ENCODE assay signal across 1 cellular context in the genomic region with DNA sequence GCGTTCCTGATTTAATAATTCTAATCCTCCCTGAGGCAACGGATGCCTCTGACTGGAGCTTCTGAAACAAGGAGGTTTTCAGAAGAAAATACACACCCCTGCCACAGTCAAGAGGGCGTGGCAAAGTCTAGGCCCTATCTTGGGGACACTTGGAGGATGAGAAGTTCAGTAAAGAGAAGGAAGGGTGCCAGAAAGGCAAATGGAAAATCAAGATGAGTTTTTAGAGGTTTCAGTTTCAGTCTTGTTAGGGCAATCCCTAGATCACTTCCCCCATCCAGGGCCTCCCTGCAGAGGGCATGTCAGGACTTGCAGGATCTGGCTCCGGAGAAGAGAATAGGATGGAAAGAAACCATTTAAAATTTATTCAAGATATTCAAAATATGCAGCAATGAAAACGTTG.
TF ChIP-seq lines count a peak whose summit lies in the region.

No MANE protein-coding gene starts in this region.

TF ChIP-seq in HEK293, 187 proteins besides CTCF, POLR2A, EP300 and RAD21 (continued from another document):
- TF ChIP-seq, protein P1, sequence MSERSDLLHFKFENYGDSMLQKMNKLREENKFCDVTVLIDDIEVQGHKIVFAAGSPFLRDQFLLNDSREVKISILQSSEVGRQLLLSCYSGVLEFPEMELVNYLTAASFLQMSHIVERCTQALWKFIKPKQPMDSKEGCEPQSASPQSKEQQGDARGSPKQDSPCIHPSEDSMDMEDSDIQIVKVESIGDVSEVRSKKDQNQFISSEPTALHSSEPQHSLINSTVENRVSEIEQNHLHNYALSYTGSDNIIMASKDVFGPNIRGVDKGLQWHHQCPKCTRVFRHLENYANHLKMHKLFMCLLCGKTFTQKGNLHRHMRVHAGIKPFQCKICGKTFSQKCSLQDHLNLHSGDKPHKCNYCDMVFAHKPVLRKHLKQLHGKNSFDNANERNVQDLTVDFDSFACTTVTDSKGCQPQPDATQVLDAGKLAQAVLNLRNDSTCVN (tag by site-specific recombination; optimal IDR thresholded peaks at IDR 0.05), result no peak
- peak; percentile 29; the same call in 1 of the 2 replicates for TF ChIP-seq KLF9 (tag by site-specific recombination; IDR thresholded peaks at IDR 0.05; ENCODE audit: low read depth)
- TF ChIP-seq ZNF530 (tag by site-specific recombination; IDR thresholded peaks at IDR 0.05; ENCODE audit: low read depth), result no peak
- TF ChIP-seq ZNF610 (tag by site-specific recombination; IDR thresholded peaks at IDR 0.05; ENCODE audit: borderline replicate concordance), result no peak
- 0 out of 2 replicates have a peak, but pooled peaks have one; percentile 12 for TF ChIP-seq KLF10 (tag by site-specific recombination; IDR thresholded peaks at IDR 0.05)
- TF ChIP-seq GLIS1 (tag by site-specific recombination; IDR thresholded peaks at IDR 0.05), result no peak
- 0 out of 2 replicates have a peak, but pooled peaks have one; percentile 20 for TF ChIP-seq PRDM10 (tag by site-specific recombination; IDR thresholded peaks at IDR 0.05)
- TF ChIP-seq ZNF16 (tag by site-specific recombination; IDR thresholded peaks at IDR 0.05; ENCODE audit: low read depth), result no peak
- no peak for TF ChIP-seq ZNF146 (tag by site-specific recombination; IDR thresholded peaks at IDR 0.05)
- TF ChIP-seq, protein P2, sequence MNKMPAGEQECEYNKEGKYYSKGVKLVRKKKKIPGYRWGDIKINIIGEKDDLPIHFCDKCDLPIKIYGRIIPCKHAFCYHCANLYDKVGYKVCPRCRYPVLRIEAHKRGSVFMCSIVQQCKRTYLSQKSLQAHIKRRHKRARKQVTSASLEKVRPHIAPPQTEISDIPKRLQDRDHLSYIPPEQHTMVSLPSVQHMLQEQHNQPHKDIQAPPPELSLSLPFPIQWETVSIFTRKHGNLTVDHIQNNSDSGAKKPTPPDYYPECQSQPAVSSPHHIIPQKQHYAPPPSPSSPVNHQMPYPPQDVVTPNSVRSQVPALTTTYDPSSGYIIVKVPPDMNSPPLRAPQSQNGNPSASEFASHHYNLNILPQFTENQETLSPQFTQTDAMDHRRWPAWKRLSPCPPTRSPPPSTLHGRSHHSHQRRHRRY (tag by site-specific recombination; IDR thresholded peaks at IDR 0.05), result no peak
- TF ChIP-seq, protein P3, sequence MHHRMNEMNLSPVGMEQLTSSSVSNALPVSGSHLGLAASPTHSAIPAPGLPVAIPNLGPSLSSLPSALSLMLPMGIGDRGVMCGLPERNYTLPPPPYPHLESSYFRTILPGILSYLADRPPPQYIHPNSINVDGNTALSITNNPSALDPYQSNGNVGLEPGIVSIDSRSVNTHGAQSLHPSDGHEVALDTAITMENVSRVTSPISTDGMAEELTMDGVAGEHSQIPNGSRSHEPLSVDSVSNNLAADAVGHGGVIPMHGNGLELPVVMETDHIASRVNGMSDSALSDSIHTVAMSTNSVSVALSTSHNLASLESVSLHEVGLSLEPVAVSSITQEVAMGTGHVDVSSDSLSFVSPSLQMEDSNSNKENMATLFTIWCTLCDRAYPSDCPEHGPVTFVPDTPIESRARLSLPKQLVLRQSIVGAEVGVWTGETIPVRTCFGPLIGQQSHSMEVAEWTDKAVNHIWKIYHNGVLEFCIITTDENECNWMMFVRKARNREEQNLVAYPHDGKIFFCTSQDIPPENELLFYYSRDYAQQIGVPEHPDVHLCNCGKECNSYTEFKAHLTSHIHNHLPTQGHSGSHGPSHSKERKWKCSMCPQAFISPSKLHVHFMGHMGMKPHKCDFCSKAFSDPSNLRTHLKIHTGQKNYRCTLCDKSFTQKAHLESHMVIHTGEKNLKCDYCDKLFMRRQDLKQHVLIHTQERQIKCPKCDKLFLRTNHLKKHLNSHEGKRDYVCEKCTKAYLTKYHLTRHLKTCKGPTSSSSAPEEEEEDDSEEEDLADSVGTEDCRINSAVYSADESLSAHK (tag by site-specific recombination; IDR thresholded peaks at IDR 0.05), result peak; percentile 46; the same call in 1 of the 2 replicates
- no peak for TF ChIP-seq ZNF280D (tag by site-specific recombination; IDR thresholded peaks at IDR 0.05)
- no peak for TF ChIP-seq ZNF549 (tag by site-specific recombination; IDR thresholded peaks at IDR 0.05)
- no peak for TF ChIP-seq ZNF423 (tag by site-specific recombination; IDR thresholded peaks at IDR 0.05)
- TF ChIP-seq, protein P4, sequence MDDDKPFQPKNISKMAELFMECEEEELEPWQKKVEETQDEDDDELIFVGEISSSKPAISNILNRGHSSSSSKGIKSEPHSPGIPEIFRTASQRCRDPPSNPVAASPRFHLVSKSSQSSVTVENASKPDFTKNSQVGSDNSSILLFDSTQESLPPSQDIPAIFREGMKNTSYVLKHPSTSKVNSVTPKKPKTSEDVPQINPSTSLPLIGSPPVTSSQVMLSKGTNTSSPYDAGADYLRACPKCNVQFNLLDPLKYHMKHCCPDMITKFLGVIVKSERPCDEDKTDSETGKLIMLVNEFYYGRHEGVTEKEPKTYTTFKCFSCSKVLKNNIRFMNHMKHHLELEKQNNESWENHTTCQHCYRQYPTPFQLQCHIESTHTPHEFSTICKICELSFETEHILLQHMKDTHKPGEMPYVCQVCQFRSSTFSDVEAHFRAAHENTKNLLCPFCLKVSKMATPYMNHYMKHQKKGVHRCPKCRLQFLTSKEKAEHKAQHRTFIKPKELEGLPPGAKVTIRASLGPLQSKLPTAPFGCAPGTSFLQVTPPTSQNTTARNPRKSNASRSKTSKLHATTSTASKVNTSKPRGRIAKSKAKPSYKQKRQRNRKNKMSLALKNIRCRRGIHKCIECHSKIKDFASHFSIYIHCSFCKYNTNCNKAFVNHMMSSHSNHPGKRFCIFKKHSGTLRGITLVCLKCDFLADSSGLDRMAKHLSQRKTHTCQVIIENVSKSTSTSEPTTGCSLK (tag by site-specific recombination; IDR thresholded peaks at IDR 0.05), result no peak
- TF ChIP-seq ZNF623 (tag by site-specific recombination; IDR thresholded peaks at IDR 0.05), result no peak
- TF ChIP-seq ZBTB48 (tag by site-specific recombination; IDR thresholded peaks at IDR 0.05), result peak; percentile 86; the same call in 1 of the 2 replicates
- TF ChIP-seq REST (tag by site-specific recombination; IDR thresholded peaks at IDR 0.05), result no peak
- TF ChIP-seq BCL11B (tag by site-specific recombination; IDR thresholded peaks at IDR 0.05; ENCODE audit: low read depth), result no peak
- no peak for TF ChIP-seq ZNF558 (tag by site-specific recombination; IDR thresholded peaks at IDR 0.05)
- peak; percentile 52; the same call in 1 of the 2 replicates for TF ChIP-seq PRDM1 (tag by site-specific recombination; IDR thresholded peaks at IDR 0.05)
- no peak for TF ChIP-seq RBAK (tag by site-specific recombination; IDR thresholded peaks at IDR 0.05)
- no peak for TF ChIP-seq KLF1 (tag by site-specific recombination; IDR thresholded peaks at IDR 0.05)
- 0 out of 2 replicates have a peak, but pooled peaks have one; percentile 22 for TF ChIP-seq ZEB2 (tag by site-specific recombination; IDR thresholded peaks at IDR 0.05)
- no peak for TF ChIP-seq ZNF501 (tag by site-specific recombination; IDR thresholded peaks at IDR 0.05)
- no peak for TF ChIP-seq YY1 (tag by site-specific recombination; IDR thresholded peaks at IDR 0.05)
- TF ChIP-seq ZNF302 (tag by site-specific recombination; IDR thresholded peaks at IDR 0.05; ENCODE audit: low read depth), result no peak
- TF ChIP-seq ZNF707 (tag by site-specific recombination; IDR thresholded peaks at IDR 0.05), result no peak
- TF ChIP-seq REPIN1 (tag by site-specific recombination; IDR thresholded peaks at IDR 0.05; ENCODE audit: low read depth), result no peak
- peak; percentile 49; the same call in 1 of the 2 replicates for TF ChIP-seq ZNF660 (tag by site-specific recombination; IDR thresholded peaks at IDR 0.05)
- TF ChIP-seq ZNF366 (tag by site-specific recombination; conservative IDR thresholded peaks at IDR 0.05), result peak; percentile 56
- peak; percentile 46; the same call in 1 of the 2 replicates for TF ChIP-seq ZBTB17 (tag by site-specific recombination; IDR thresholded peaks at IDR 0.05)
- no peak for TF ChIP-seq OVOL3 (tag by site-specific recombination; IDR thresholded peaks at IDR 0.05)
- no peak for TF ChIP-seq ZFHX2 (tag by site-specific recombination; conservative IDR thresholded peaks at IDR 0.05)
- no peak for TF ChIP-seq SP7 (tag by site-specific recombination; IDR thresholded peaks at IDR 0.05)
TF ChIP-seq in HEK293: peak in this region for 14.
